9 cellular contexts compared by ENCODE assay signal in genomic region chr20:50321797-50322480, GRCh38.
DNase-seq lines count a peak whose midpoint lies in the region; ATAC-seq and TF ChIP-seq lines count a peak whose summit lies in the region.
"Had no signal": no experiment of that assay in that cellular context is flagged by ENCODE, and none has a peak within 500 bp of the region (broad histone marks: within the 10 kb centered on the region; RNA-seq: fewer than 3 reads in every experiment).

No MANE protein-coding gene starts in this region.

- H3K4me3 Mint-ChIP-seq in HFFc6 (peak overlapping the region; percentile 81; the same call in 1 of the 2 replicates), Caco-2 (ENCODE audit: unreplicated experiment) (no peak overlapping the region)
- H3K4me3 Mint-ChIP-seq: stimulated activated naive CD8-positive, alpha-beta T cell treated with anti-CD3 and anti-CD28 coated beads, Interleukin-15, Interleukin-2, amounts not matched to agents 100 ng/mL and 50 ng/mL, for 24 hours had no signal

- H3K27me3 ChIP-seq in breast epithelium (no peaks in the 10 kb centered on the region), spleen (replicated peaks in 1 of 7) (peaks cover 0 to 28% (median 0%) of the 10 kb centered on the region in 7 donors), Caco-2 (replicated peaks; ENCODE audit: control insufficient read depth, insufficient read depth, low read length) (no peaks in the 10 kb centered on the region)

- H3K27me3 Mint-ChIP-seq in HFFc6 (ENCODE audit: insufficient read depth) (peaks cover 2% of the 10 kb centered on the region; the same call in 1 of the 2 replicates), Caco-2 (ENCODE audit: insufficient read depth, unreplicated experiment) (no peaks in the 10 kb centered on the region)

- TF ChIP-seq POLR2A in breast epithelium (IDR thresholded peaks at IDR 0.05) (no peak), lower leg skin (IDR thresholded peaks at IDR 0.05) (no peak), spleen (IDR thresholded peaks at IDR 0.05) (no peak)

- no peaks in the 10 kb centered on the region for H3K9me3 ChIP-seq in breast epithelium
- peaks cover 0 to 5% (median 0%) of the 10 kb centered on the region in 8 donors for H3K9me3 ChIP-seq in spleen
- no peaks in the 10 kb centered on the region for H3K9me3 ChIP-seq in Caco-2

- DNase-seq in HFFc6 (no peak), breast epithelium (ENCODE audit: low spot score in 2 of 2) (peak in 1 of 2 donors; percentile 49), lower leg skin (ENCODE audit: low spot score in 2 of 2) (peak; percentile 13 to 85), spleen (peak; percentile 62), Caco-2 (no peak)
- DNase-seq in NK-92 treated with Interleukin-12 subunit alpha and Interleukin-12 subunit beta, amount 100 ng/mL, for 24 hours (lab: John Stamatoyannopoulos, UW) = no peak

- H3K27ac ChIP-seq in breast epithelium (peak overlapping the region; percentile 94 to 95), spleen (peak overlapping the region; percentile 11 to 85 (median 79))

- WGBS in lower leg skin, 2 donors = 48 to 58% methylated on average over 8 of the region's 9 CpGs
- 71 to 78% (median 74%) methylated on average over 7 to 9 of the region's 9 CpGs for WGBS in spleen, 5 donors

- POLR2A ChIA-PET in Caco-2 (lab: Charles Lee) = interaction anchor here (0.6 kb wide), 1 partner anchor 288 kb away, joined by 25 read pairs; no protein-coding TSS in a partner anchor

- no peaks in the 10 kb centered on the region for H3K36me3 Mint-ChIP-seq in HFFc6 (ENCODE audit: low read depth)
- no peaks in the 10 kb centered on the region for H3K36me3 Mint-ChIP-seq in Caco-2 (ENCODE audit: insufficient read depth, unreplicated experiment)

- intact Hi-C loops in breast epithelium (cut with DNase I; ENCODE audit: low total_unique reads) = loop anchor here (1.0 kb wide), 1 partner anchor 123 kb away; no protein-coding TSS in a partner anchor
- intact Hi-C loops in lower leg skin (cut with DNase I; ENCODE audit: low total_unique reads) = no loop called here
- intact Hi-C loops in spleen (cut with DNase I; ENCODE audit: low total_unique reads) = no loop called here
- intact Hi-C loops in Caco-2 (cut with micrococcal nuclease; ENCODE audit: unreplicated experiment) = no loop called here

- H3K27ac Mint-ChIP-seq in HFFc6 = peak overlapping the region; percentile 84
- no peak overlapping the region for H3K27ac Mint-ChIP-seq in Caco-2 (ENCODE audit: unreplicated experiment)

- no TSS peak for BruUV-seq in Caco-2 (replicated peaks; lab: Mats Ljungman, UMichigan)

- H3K4me1 Mint-ChIP-seq in HFFc6 (ENCODE audit: low read depth) (peaks cover 34% of the 10 kb centered on the region), Caco-2 (ENCODE audit: low read depth, unreplicated experiment) (peaks cover 14% of the 10 kb centered on the region)

- peak overlapping the region in 2 of 3 donors; percentile 49 to 64 for H3K4me3 ChIP-seq in breast epithelium
- H3K4me3 ChIP-seq in lower leg skin (ENCODE audit: low read depth, poor library complexity, severe bottlenecking) = no peak overlapping the region
- no peak overlapping the region for H3K4me3 ChIP-seq in spleen
- no peak overlapping the region for H3K4me3 ChIP-seq in Caco-2 (ENCODE audit: low read depth, low read length)

- no peaks in the 10 kb centered on the region for H3K36me3 ChIP-seq in breast epithelium
- no peaks in the 10 kb centered on the region for H3K36me3 ChIP-seq in spleen
- no peaks in the 10 kb centered on the region for H3K36me3 ChIP-seq in Caco-2 (ENCODE audit: control insufficient read depth, insufficient read depth, low read length)

- CTCF ChIA-PET in Caco-2 (lab: Charles Lee) = interaction anchor here (0.7 to 0.8 kb wide), 2 partner anchors 46 to 143 kb away, joined by 4 to 5 read pairs; no protein-coding TSS in a partner anchor

- no peak for ATAC-seq in HG02678 (IDR thresholded peaks at IDR 0.05; ENCODE audit: unreplicated experiment)
- no peak for ATAC-seq in HG03442 (IDR thresholded peaks at IDR 0.05; ENCODE audit: unreplicated experiment)

- TF ChIP-seq CTCF in HFFc6 (IDR thresholded peaks at IDR 0.05) (no peak; the same call in 1 of the 2 replicates), breast epithelium (IDR thresholded peaks at IDR 0.05) (no peak), lower leg skin (IDR thresholded peaks at IDR 0.05) (no peak), spleen (IDR thresholded peaks at IDR 0.05 in 8 of 11, conservative IDR thresholded peaks at IDR 0.05 in 3 of 11) (no peak), Caco-2 (IDR thresholded peaks at IDR 0.05; ENCODE audit: insufficient read depth in 1 of 2, low read depth in 1 of 2, low read length in 1 of 2, severe bottlenecking in 1 of 2, unreplicated experiment in 1 of 2) (no peak)

- H3K4me1 ChIP-seq in breast epithelium (peaks cover 9 to 13% of the 10 kb centered on the region in 2 donors), spleen (peaks cover 0 to 27% (median 8%) of the 10 kb centered on the region in 6 donors), Caco-2 (peaks cover 15% of the 10 kb centered on the region)

- H3K9me3 Mint-ChIP-seq in HFFc6 (no peaks in the 10 kb centered on the region), Caco-2 (ENCODE audit: unreplicated experiment) (no peaks in the 10 kb centered on the region)
- H3K9me3 Mint-ChIP-seq: stimulated activated naive CD8-positive, alpha-beta T cell treated with anti-CD3 and anti-CD28 coated beads, Interleukin-15, Interleukin-2, amounts not matched to agents 100 ng/mL and 50 ng/mL, for 24 hours had no signal

Comparison
In these comparisons a context has a peak if more than half of its experiments do, and no peak if none do; other contexts are left out.
1. DNase-seq: peak in lower leg skin (2 of 2) and spleen (single experiment); none in HFFc6 (single experiment), Caco-2 (0 of 2) and NK-92 treated with Interleukin-12 subunit alpha and Interleukin-12 subunit beta, amount 100 ng/mL, for 24 hours (single experiment).
2. H3K4me3 ChIP-seq: peak in breast epithelium (2 of 3); none in lower leg skin (single experiment), spleen (0 of 8) and Caco-2 (single experiment).